14 cellular contexts compared by ENCODE assay signal in genomic region chr5:115191439-115192031, GRCh38. TPM values are rescaled to one million over a fixed set of nuclear protein-coding genes. Genes with fewer than 3 reads are reported as not detected.
DNase-seq lines count a peak whose midpoint lies in the region; ATAC-seq and TF ChIP-seq lines count a peak whose summit lies in the region.
"Had no signal": no experiment of that assay in that cellular context is flagged by ENCODE, and none has a peak within 500 bp of the region (broad histone marks: within the 10 kb centered on the region; RNA-seq: fewer than 3 reads in every experiment).

No MANE protein-coding gene starts in this region.

- no peaks in the 10 kb centered on the region for H3K4me1 Mint-ChIP-seq in type B pancreatic cell (ENCODE audit: unreplicated experiment)
- H3K4me1 Mint-ChIP-seq: B cell; CD8-positive, alpha-beta memory T cell had no signal

- H3K27me3 Mint-ChIP-seq in type B pancreatic cell = peaks cover 5% of the 10 kb centered on the region

- H3K9me3 ChIP-seq in colonic mucosa (no peaks in the 10 kb centered on the region), left lung (no peaks in the 10 kb centered on the region), mucosa of rectum (ENCODE audit: control insufficient read depth in 2 of 2, low read length in 2 of 2) (no peaks in the 10 kb centered on the region)
- H3K9me3 ChIP-seq: BLaER1 treated with 17β-estradiol and CSF1 and Interleukin-3, amounts not matched to agents 10 nM and 100 nM; Caco-2 had no signal

- H3K9me3 Mint-ChIP-seq in type B pancreatic cell = no peaks in the 10 kb centered on the region
- H3K9me3 Mint-ChIP-seq: CD8-positive, alpha-beta memory T cell had no signal

- ATAC-seq in left lung = peak; percentile 81

- peak overlapping the region; percentile 72 for H3K27ac ChIP-seq in colonic mucosa
- peak overlapping the region in 1 of 2 donors; percentile 5 for H3K27ac ChIP-seq in left lung
- peak overlapping the region; percentile 82 to 84 for H3K27ac ChIP-seq in mucosa of rectum (ENCODE audit: low read depth in 2 of 2, low read length in 2 of 2)
- H3K27ac ChIP-seq: BLaER1 treated with 17β-estradiol and CSF1 and Interleukin-3, amounts not matched to agents 10 nM and 100 nM; GM23248 had no signal

- H3K9ac ChIP-seq in colonic mucosa (ENCODE audit: low read depth in 2 of 2, low read length in 2 of 2) = peak overlapping the region in 1 of 2 donors; percentile 72
- peak overlapping the region; percentile 29 to 44 for H3K9ac ChIP-seq in mucosa of rectum (ENCODE audit: low read depth in 1 of 2, low read length in 2 of 2)
- H3K9ac ChIP-seq: BLaER1 treated with 17β-estradiol and CSF1 and Interleukin-3, amounts not matched to agents 10 nM and 100 nM; GM23248 had no signal

- peak overlapping the region; percentile 92 for H3K27ac Mint-ChIP-seq in type B pancreatic cell
- H3K27ac Mint-ChIP-seq: B cell; CD8-positive, alpha-beta memory T cell had no signal

- DNase-seq in colonic mucosa (peak; percentile 30), left lung (no peak), type B pancreatic cell (ENCODE audit: extremely low spot score, unreplicated experiment) (no peak), midbrain (lab: John Stamatoyannopoulos, UW) (no peak), NOMO-1 treated with DMSO at 0.1 percent for 48 hours (lab: John Stamatoyannopoulos, UW; ENCODE audit: unreplicated experiment) (no peak), COR-L47 (lab: John Stamatoyannopoulos, UW) (no peak), dermis blood vessel endothelial cell (no peak)
- DNase-seq: Caco-2; CD8-positive, alpha-beta memory T cell; GM23248; HCEC 1CT had no signal

- TF ChIP-seq CTCF in colonic mucosa (IDR thresholded peaks at IDR 0.05) = no peak
- TF ChIP-seq CTCF in left lung (IDR thresholded peaks at IDR 0.05) = no peak
- no peak for TF ChIP-seq CTCF in type B pancreatic cell (conservative IDR thresholded peaks at IDR 0.05)

- no peaks in the 10 kb centered on the region for H3K36me3 ChIP-seq in colonic mucosa
- H3K36me3 ChIP-seq in left lung = no peaks in the 10 kb centered on the region
- H3K36me3 ChIP-seq in mucosa of rectum (ENCODE audit: control insufficient read depth in 2 of 2, insufficient read depth in 2 of 2, low read length in 2 of 2) = no peaks in the 10 kb centered on the region
- H3K36me3 ChIP-seq: BLaER1 treated with 17β-estradiol and CSF1 and Interleukin-3, amounts not matched to agents 10 nM and 100 nM had no signal

- peak overlapping the region; percentile 32 for H3K4me3 Mint-ChIP-seq in type B pancreatic cell
- H3K4me3 Mint-ChIP-seq: B cell; CD8-positive, alpha-beta memory T cell had no signal

- intact Hi-C loops in colonic mucosa (cut with DNase I) = no loop called here
- intact Hi-C loops in left lung (cut with DNase I) = no loop called here

- H3K4me1 ChIP-seq in colonic mucosa (peaks cover 4% of the 10 kb centered on the region), left lung (peaks cover 0 to 4% of the 10 kb centered on the region in 2 donors), mucosa of rectum (ENCODE audit: control insufficient read depth in 2 of 2, insufficient read depth in 2 of 2, low read length in 2 of 2) (peaks cover 19 to 50% of the 10 kb centered on the region in 2 donors)
- H3K4me1 ChIP-seq: BLaER1 treated with 17β-estradiol and CSF1 and Interleukin-3, amounts not matched to agents 10 nM and 100 nM; Caco-2 had no signal

- H3K4me3 ChIP-seq in colonic mucosa = no peak overlapping the region
- no peak overlapping the region for H3K4me3 ChIP-seq in left lung
- H3K4me3 ChIP-seq in mucosa of rectum (ENCODE audit: low read length in 2 of 2) = no peak overlapping the region
- H3K4me3 ChIP-seq: BLaER1 treated with 17β-estradiol and CSF1 and Interleukin-3, amounts not matched to agents 10 nM and 100 nM; GM23248 had no signal

- H3K36me3 Mint-ChIP-seq in type B pancreatic cell = no peaks in the 10 kb centered on the region

- H3K27me3 ChIP-seq in colonic mucosa (no peaks in the 10 kb centered on the region), left lung (peaks cover 0 to 10% of the 10 kb centered on the region in 2 donors), mucosa of rectum (ENCODE audit: control insufficient read depth in 2 of 2, insufficient read depth in 2 of 2, low read length in 2 of 2) (no peaks in the 10 kb centered on the region)
- H3K27me3 ChIP-seq: BLaER1 treated with 17β-estradiol and CSF1 and Interleukin-3, amounts not matched to agents 10 nM and 100 nM had no signal

RNA-seq across cellular contexts. Expression of gene TRIM36, which starts 21.8 kb away (rescaled TPM):
- total RNA-seq in colonic mucosa (10 to 100 TPM; 26.3 to 26.9 TPM), left lung (1 to 10 TPM; 4.4 to 6.9 TPM), type B pancreatic cell (ENCODE audit: low replicate concordance) (14.1 and 55.2 TPM in 2 replicates), dermis blood vessel endothelial cell (0.23 and 0.34 TPM in 2 replicates)
- total RNA-seq: GM23248 had no signal
